1 cellular context compared by ENCODE assay signal in genomic region chr3:150603090-150603887, GRCh38.
TF ChIP-seq lines count a peak whose summit lies in the region.

TSS of gene SELENOT (plus strand) at chr3:150603321. CDS start at chr3:150603363, 42 bp downstream.

TF ChIP-seq in HepG2, 621 proteins besides CTCF, POLR2A, EP300 and RAD21 (continued from another document and continues in another):
- TF ChIP-seq, protein P1, sequence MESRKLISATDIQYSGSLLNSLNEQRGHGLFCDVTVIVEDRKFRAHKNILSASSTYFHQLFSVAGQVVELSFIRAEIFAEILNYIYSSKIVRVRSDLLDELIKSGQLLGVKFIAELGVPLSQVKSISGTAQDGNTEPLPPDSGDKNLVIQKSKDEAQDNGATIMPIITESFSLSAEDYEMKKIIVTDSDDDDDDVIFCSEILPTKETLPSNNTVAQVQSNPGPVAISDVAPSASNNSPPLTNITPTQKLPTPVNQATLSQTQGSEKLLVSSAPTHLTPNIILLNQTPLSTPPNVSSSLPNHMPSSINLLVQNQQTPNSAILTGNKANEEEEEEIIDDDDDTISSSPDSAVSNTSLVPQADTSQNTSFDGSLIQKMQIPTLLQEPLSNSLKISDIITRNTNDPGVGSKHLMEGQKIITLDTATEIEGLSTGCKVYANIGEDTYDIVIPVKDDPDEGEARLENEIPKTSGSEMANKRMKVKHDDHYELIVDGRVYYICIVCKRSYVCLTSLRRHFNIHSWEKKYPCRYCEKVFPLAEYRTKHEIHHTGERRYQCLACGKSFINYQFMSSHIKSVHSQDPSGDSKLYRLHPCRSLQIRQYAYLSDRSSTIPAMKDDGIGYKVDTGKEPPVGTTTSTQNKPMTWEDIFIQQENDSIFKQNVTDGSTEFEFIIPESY (CRISPR knock-in tag; IDR thresholded peaks at IDR 0.05): no peak
- no peak for TF ChIP-seq ZNF569 (CRISPR knock-in tag; IDR thresholded peaks at IDR 0.05; ENCODE audit: borderline replicate concordance)
- TF ChIP-seq NR2C2 (CRISPR knock-in tag; IDR thresholded peaks at IDR 0.05; ENCODE audit: borderline replicate concordance): peak; percentile 59; the same call in 1 of the 2 replicates
- TF ChIP-seq RFX1 (IDR thresholded peaks at IDR 0.05): no peak
- TF ChIP-seq PRPF4 (IDR thresholded peaks at IDR 0.05; ENCODE audit: low read depth, low read length, poor library complexity, severe bottlenecking): no peak
- TF ChIP-seq KLF15 (CRISPR knock-in tag; IDR thresholded peaks at IDR 0.05; ENCODE audit: borderline replicate concordance): peak; percentile 69; the same call in 1 of the 2 replicates
- TF ChIP-seq, protein P2, sequence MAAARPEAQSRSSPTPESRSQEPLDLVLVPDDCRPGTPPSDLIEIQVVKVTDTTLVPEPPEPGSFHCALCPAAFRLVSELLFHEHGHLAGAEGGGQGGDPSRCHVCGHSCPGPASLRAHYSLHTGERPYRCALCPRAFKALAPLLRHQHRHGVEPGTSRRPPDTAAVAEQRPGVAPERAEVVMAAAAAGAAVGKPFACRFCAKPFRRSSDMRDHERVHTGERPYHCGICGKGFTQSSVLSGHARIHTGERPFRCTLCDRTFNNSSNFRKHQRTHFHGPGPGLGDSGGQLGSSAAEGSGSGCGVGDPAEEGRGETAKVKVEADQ (CRISPR knock-in tag; IDR thresholded peaks at IDR 0.05; ENCODE audit: borderline replicate concordance): peak; percentile 87; the same call in 1 of the 2 replicates
- no peak for TF ChIP-seq HNF1A (IDR thresholded peaks at IDR 0.05; ENCODE audit: low read depth)
- TF ChIP-seq HNF1A (CRISPR knock-in tag; IDR thresholded peaks at IDR 0.05; ENCODE audit: borderline replicate concordance): no peak
- TF ChIP-seq, protein P3, sequence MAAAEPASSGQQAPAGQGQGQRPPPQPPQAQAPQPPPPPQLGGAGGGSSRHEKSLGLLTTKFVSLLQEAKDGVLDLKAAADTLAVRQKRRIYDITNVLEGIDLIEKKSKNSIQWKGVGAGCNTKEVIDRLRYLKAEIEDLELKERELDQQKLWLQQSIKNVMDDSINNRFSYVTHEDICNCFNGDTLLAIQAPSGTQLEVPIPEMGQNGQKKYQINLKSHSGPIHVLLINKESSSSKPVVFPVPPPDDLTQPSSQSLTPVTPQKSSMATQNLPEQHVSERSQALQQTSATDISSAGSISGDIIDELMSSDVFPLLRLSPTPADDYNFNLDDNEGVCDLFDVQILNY (CRISPR knock-in tag; conservative IDR thresholded peaks at IDR 0.05): 0 out of 2 replicates have a peak, but pooled peaks have one; percentile 16
- TF ChIP-seq USF2 (IDR thresholded peaks at IDR 0.05; ENCODE audit: low read depth, low read length): no peak
- no peak for TF ChIP-seq USF2 (CRISPR knock-in tag; IDR thresholded peaks at IDR 0.05; ENCODE audit: borderline replicate concordance)
- TF ChIP-seq ZNF30 (CRISPR knock-in tag; IDR thresholded peaks at IDR 0.05): 0 out of 2 replicates have a peak, but pooled peaks have one; percentile 75
- peak; percentile 98 for TF ChIP-seq IRX3 (CRISPR knock-in tag; IDR thresholded peaks at IDR 0.05; ENCODE audit: borderline replicate concordance, low read depth)
- no peak; the same call in 1 of the 2 replicates for TF ChIP-seq TFE3 (CRISPR knock-in tag; IDR thresholded peaks at IDR 0.05)
- no peak for TF ChIP-seq KAT2B (IDR thresholded peaks at IDR 0.05; ENCODE audit: borderline replicate concordance, low read depth, low read length)
- TF ChIP-seq FIP1L1 (IDR thresholded peaks at IDR 0.05; ENCODE audit: borderline replicate concordance, insufficient read depth, low read depth, low read length): peak; percentile 39; the same call in 1 of the 2 replicates
- 0 out of 2 replicates have a peak, but pooled peaks have one; percentile 68 for TF ChIP-seq ZSCAN12 (CRISPR knock-in tag; IDR thresholded peaks at IDR 0.05)
- TF ChIP-seq MXI1 (IDR thresholded peaks at IDR 0.05; ENCODE audit: borderline replicate concordance, low read depth, low read length): peak; percentile 73; the same call in 1 of the 3 replicates
- peak; percentile 72; the same call in 1 of the 2 replicates for TF ChIP-seq HOXD1 (CRISPR knock-in tag; IDR thresholded peaks at IDR 0.05)
- peak; percentile 85; the same call in 1 of the 2 replicates for TF ChIP-seq GATA4 (IDR thresholded peaks at IDR 0.05; ENCODE audit: borderline replicate concordance, low read depth)
- TF ChIP-seq ZNF564 (CRISPR knock-in tag; IDR thresholded peaks at IDR 0.05): peak; percentile 79
- TF ChIP-seq RBFOX2 (IDR thresholded peaks at IDR 0.05; ENCODE audit: low read depth, low read length): peak; percentile 94
- peak; percentile 79; the same call in 1 of the 2 replicates for TF ChIP-seq HES4 (CRISPR knock-in tag; IDR thresholded peaks at IDR 0.05; ENCODE audit: borderline replicate concordance)
- TF ChIP-seq ZNF674 (CRISPR knock-in tag; IDR thresholded peaks at IDR 0.05; ENCODE audit: low read depth): no peak
- peak; percentile 77 for TF ChIP-seq TAF15 (IDR thresholded peaks at IDR 0.05; ENCODE audit: low read depth, low read length, poor library complexity, severe bottlenecking)
- TF ChIP-seq, protein P4, sequence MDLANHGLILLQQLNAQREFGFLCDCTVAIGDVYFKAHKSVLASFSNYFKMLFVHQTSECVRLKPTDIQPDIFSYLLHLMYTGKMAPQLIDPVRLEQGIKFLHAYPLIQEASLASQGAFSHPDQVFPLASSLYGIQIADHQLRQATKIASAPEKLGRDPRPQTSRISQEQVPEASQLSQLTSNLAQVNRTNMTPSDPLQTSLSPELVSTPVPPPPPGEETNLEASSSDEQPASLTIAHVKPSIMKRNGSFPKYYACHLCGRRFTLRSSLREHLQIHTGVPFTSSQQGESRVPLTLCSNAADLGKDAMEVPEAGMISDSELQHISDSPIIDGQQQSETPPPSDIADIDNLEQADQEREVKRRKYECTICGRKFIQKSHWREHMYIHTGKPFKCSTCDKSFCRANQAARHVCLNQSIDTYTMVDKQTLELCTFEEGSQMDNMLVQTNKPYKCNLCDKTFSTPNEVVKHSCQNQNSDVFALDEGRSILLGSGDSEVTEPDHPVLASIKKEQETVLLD (CRISPR knock-in tag; IDR thresholded peaks at IDR 0.05; ENCODE audit: low read depth): no peak
- no peak for TF ChIP-seq SMARCE1 (IDR thresholded peaks at IDR 0.05; ENCODE audit: borderline replicate concordance)
- TF ChIP-seq ZNF432 (CRISPR knock-in tag; IDR thresholded peaks at IDR 0.05; ENCODE audit: borderline replicate concordance): no peak
- TF ChIP-seq TMF1 (CRISPR knock-in tag; IDR thresholded peaks at IDR 0.05; ENCODE audit: low read depth): peak; percentile 62; the same call in 1 of the 2 replicates
- no peak for TF ChIP-seq NR3C1 (CRISPR knock-in tag; IDR thresholded peaks at IDR 0.05)
- no peak for TF ChIP-seq ZNF589 (CRISPR knock-in tag; conservative IDR thresholded peaks at IDR 0.05)
- TF ChIP-seq ZNF766 (CRISPR knock-in tag; IDR thresholded peaks at IDR 0.05; ENCODE audit: borderline replicate concordance): peak; percentile 90
- TF ChIP-seq, protein P5, sequence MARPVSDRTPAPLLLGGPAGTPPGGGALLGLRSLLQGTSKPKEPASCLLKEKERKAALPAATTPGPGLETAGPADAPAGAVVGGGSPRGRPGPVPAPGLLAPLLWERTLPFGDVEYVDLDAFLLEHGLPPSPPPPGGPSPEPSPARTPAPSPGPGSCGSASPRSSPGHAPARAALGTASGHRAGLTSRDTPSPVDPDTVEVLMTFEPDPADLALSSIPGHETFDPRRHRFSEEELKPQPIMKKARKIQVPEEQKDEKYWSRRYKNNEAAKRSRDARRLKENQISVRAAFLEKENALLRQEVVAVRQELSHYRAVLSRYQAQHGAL (CRISPR knock-in tag; IDR thresholded peaks at IDR 0.05; ENCODE audit: not compliant biosample characterization): no peak
- TF ChIP-seq ZNF501 (CRISPR knock-in tag; IDR thresholded peaks at IDR 0.05): peak; percentile 98
- TF ChIP-seq, protein P6, sequence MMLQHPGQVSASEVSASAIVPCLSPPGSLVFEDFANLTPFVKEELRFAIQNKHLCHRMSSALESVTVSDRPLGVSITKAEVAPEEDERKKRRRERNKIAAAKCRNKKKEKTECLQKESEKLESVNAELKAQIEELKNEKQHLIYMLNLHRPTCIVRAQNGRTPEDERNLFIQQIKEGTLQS (CRISPR knock-in tag; IDR thresholded peaks at IDR 0.05): no peak; the same call in 1 of the 2 replicates
- TF ChIP-seq TCF7L2 (IDR thresholded peaks at IDR 0.05; ENCODE audit: low read depth, low read length): no peak
- TF ChIP-seq ZNF350 (CRISPR knock-in tag; IDR thresholded peaks at IDR 0.05; ENCODE audit: borderline replicate concordance, low read depth): peak; percentile 94; the same call in 1 of the 2 replicates
- TF ChIP-seq MLLT10 (CRISPR knock-in tag; IDR thresholded peaks at IDR 0.05): no peak
- TF ChIP-seq POGZ (CRISPR knock-in tag; IDR thresholded peaks at IDR 0.05): peak; percentile 66
- no peak for TF ChIP-seq ATF1 (CRISPR knock-in tag; IDR thresholded peaks at IDR 0.05)
- peak; percentile 90 for TF ChIP-seq POGK (CRISPR knock-in tag; conservative IDR thresholded peaks at IDR 0.05)
- no peak; the same call in 1 of the 2 replicates for TF ChIP-seq ZNF382 (CRISPR knock-in tag; IDR thresholded peaks at IDR 0.05; ENCODE audit: borderline replicate concordance)
- TF ChIP-seq ZNF441 (CRISPR knock-in tag; IDR thresholded peaks at IDR 0.05; ENCODE audit: borderline replicate concordance): 0 out of 2 replicates have a peak, but pooled peaks have one; percentile 49
- TF ChIP-seq GTF2F1 (IDR thresholded peaks at IDR 0.05; ENCODE audit: low read length): no peak; the same call in 1 of the 2 replicates
- TF ChIP-seq NR2F1 (CRISPR knock-in tag; IDR thresholded peaks at IDR 0.05): peak in 1 of 2 experiments; percentile 33; a peak in 1 of 4 replicates
- peak; percentile 76 for TF ChIP-seq ZFP90 (CRISPR knock-in tag; IDR thresholded peaks at IDR 0.05; ENCODE audit: borderline replicate concordance)
